27 cellular contexts compared by ENCODE assay signal in genomic region chr15:95957854-95958253, GRCh38.
"Had no signal": no experiment of that assay in that cellular context is flagged by ENCODE, and none has a peak within 500 bp of the region (broad histone marks: within the 10 kb centered on the region; RNA-seq: fewer than 3 reads in every experiment).

No MANE protein-coding gene starts in this region.

- DNase-seq: activated CD4-positive, alpha-beta T cell treated with anti-CD3 and anti-CD28 coated beads, Interleukin-2, amount 10 ng/mL, durations not matched to agents 7 days and 5 days; activated CD8-positive, alpha-beta memory T cell treated with anti-CD3 and anti-CD28 coated beads, Interleukin-2, amount 10 ng/mL, durations not matched to agents 7 days and 5 days; activated CD8-positive, alpha-beta T cell treated with anti-CD3 and anti-CD28 coated beads for 36 hours; activated effector memory CD4-positive, alpha-beta T cell treated with anti-CD3 and anti-CD28 coated beads, Interleukin-2, amount 50 U/mL, for 16 hours; activated naive CD4-positive, alpha-beta T cell treated with anti-CD3 and anti-CD28 coated beads, Interleukin-2, amount 50 U/mL, for 16 hours; activated T-cell treated with anti-CD3 and anti-CD28 coated beads for 4 hours; anterior cingulate cortex; dermis blood vessel endothelial cell; effector memory CD4-positive, alpha-beta T cell; foreskin keratinocyte; kidney; lower lobe of right lung; naive thymus-derived CD8-positive, alpha-beta T cell; nucleus accumbens; sigmoid colon; stimulated activated CD4-positive, alpha-beta T cell treated with anti-CD3 and anti-CD28 coated beads, Interleukin-15, amount 100 ng/mL, for 24 hours; stomach had no signal

- H2AFZ ChIP-seq: parathyroid adenoma had no signal

- H3K79me2 ChIP-seq: parathyroid adenoma had no signal

- H3K9me3 Mint-ChIP-seq: T-helper 2 cell treated with Interferon-gamma antibody and Interleukin-4, amounts not matched to agents 5 μg/mL and 100 μg/mL, for 36 hours had no signal

- H3K4me3 Mint-ChIP-seq: activated CD4-positive, alpha-beta T cell treated with anti-CD3 and anti-CD28 coated beads, Interleukin-2, amount 10 ng/mL, durations not matched to agents 7 days and 5 days; activated CD8-positive, alpha-beta memory T cell treated with anti-CD3 and anti-CD28 coated beads, Interleukin-2, amount 10 ng/mL, durations not matched to agents 7 days and 5 days; activated CD8-positive, alpha-beta T cell treated with anti-CD3 and anti-CD28 coated beads for 36 hours; brain; naive thymus-derived CD8-positive, alpha-beta T cell; stimulated activated memory B cell treated with anti-CD40 and anti-IgM and Interleukin-4, amounts not matched to agents 10 μg/mL and 1 μg/mL and 100 μg/mL, for 72 hours; T-helper 2 cell treated with Interferon-gamma antibody and Interleukin-4, amounts not matched to agents 5 μg/mL and 100 μg/mL, for 36 hours had no signal

- H3K36me3 Mint-ChIP-seq: activated CD8-positive, alpha-beta memory T cell treated with anti-CD3 and anti-CD28 coated beads, Interleukin-2, amount 10 ng/mL, durations not matched to agents 7 days and 5 days; stimulated activated memory B cell treated with anti-CD40 and anti-IgM and Interleukin-4, amounts not matched to agents 10 μg/mL and 1 μg/mL and 100 μg/mL, for 72 hours had no signal

- H3K27me3 ChIP-seq: foreskin keratinocyte, sigmoid colon, stomach, suprapubic skin, tibial nerve had no signal

- H3K9me3 ChIP-seq: lower lobe of right lung, sigmoid colon had no signal

- H3K4me1 ChIP-seq: foreskin keratinocyte, lower lobe of right lung, parathyroid adenoma, sigmoid colon, stomach, suprapubic skin, tibial nerve had no signal

- ATAC-seq: activated CD4-positive, CD25-positive, alpha-beta regulatory T cell treated with anti-CD3 and anti-CD28 coated beads, Interleukin-2, amount 50 U/mL, for 24 hours; activated CD8-positive, alpha-beta memory T cell treated with anti-CD3 and anti-CD28 coated beads, Interleukin-2, amount 10 ng/mL, durations not matched to agents 7 days and 5 days; activated CD8-positive, alpha-beta T cell treated with anti-CD3 and anti-CD28 coated beads for 36 hours; foreskin keratinocyte; left lobe of liver; lower lobe of right lung; naive thymus-derived CD8-positive, alpha-beta T cell; stimulated activated memory B cell treated with anti-CD40 and anti-IgM and Interleukin-4, amounts not matched to agents 10 μg/mL and 1 μg/mL and 100 μg/mL, for 72 hours had no signal

- H3K27me3 Mint-ChIP-seq: activated CD4-positive, alpha-beta T cell treated with anti-CD3 and anti-CD28 coated beads, Interleukin-2, amount 10 ng/mL, durations not matched to agents 7 days and 5 days; activated CD8-positive, alpha-beta memory T cell treated with anti-CD3 and anti-CD28 coated beads, Interleukin-2, amount 10 ng/mL, durations not matched to agents 7 days and 5 days; brain; stimulated activated memory B cell treated with anti-CD40 and anti-IgM and Interleukin-4, amounts not matched to agents 10 μg/mL and 1 μg/mL and 100 μg/mL, for 72 hours had no signal

- H3K36me3 ChIP-seq: lower lobe of right lung, sigmoid colon, stomach, suprapubic skin, tibial nerve had no signal

- H3K4me2 ChIP-seq: smooth muscle cell had no signal

- H3K27ac ChIP-seq: foreskin keratinocyte, lower lobe of right lung, parathyroid adenoma, sigmoid colon, stomach, suprapubic skin, tibial nerve, VCaP had no signal

- H3K27ac Mint-ChIP-seq: activated CD4-positive, alpha-beta T cell treated with anti-CD3 and anti-CD28 coated beads, Interleukin-2, amount 10 ng/mL, durations not matched to agents 7 days and 5 days; activated CD8-positive, alpha-beta memory T cell treated with anti-CD3 and anti-CD28 coated beads, Interleukin-2, amount 10 ng/mL, durations not matched to agents 7 days and 5 days; activated CD8-positive, alpha-beta T cell treated with anti-CD3 and anti-CD28 coated beads for 36 hours; naive thymus-derived CD8-positive, alpha-beta T cell; stimulated activated memory B cell treated with anti-CD40 and anti-IgM and Interleukin-4, amounts not matched to agents 10 μg/mL and 1 μg/mL and 100 μg/mL, for 72 hours; T-helper 2 cell treated with Interferon-gamma antibody and Interleukin-4, amounts not matched to agents 5 μg/mL and 100 μg/mL, for 36 hours had no signal

- H3K4me3 ChIP-seq: lower lobe of right lung, sigmoid colon, smooth muscle cell, stomach, suprapubic skin, tibial nerve had no signal

- H3K4me1 Mint-ChIP-seq: activated CD4-positive, alpha-beta T cell treated with anti-CD3 and anti-CD28 coated beads, Interleukin-2, amount 10 ng/mL, durations not matched to agents 7 days and 5 days; activated CD8-positive, alpha-beta memory T cell treated with anti-CD3 and anti-CD28 coated beads, Interleukin-2, amount 10 ng/mL, durations not matched to agents 7 days and 5 days; naive thymus-derived CD8-positive, alpha-beta T cell; stimulated activated memory B cell treated with anti-CD40 and anti-IgM and Interleukin-4, amounts not matched to agents 10 μg/mL and 1 μg/mL and 100 μg/mL, for 72 hours had no signal

- H3K9ac ChIP-seq: parathyroid adenoma had no signal
